Comparison of ENCODE assay signal across 10 cellular contexts in genomic region chr3:29525254-29525881, GRCh38.
DNase-seq lines count a peak whose midpoint lies in the region; TF ChIP-seq lines count a peak whose summit lies in the region.
"Had no signal": no experiment of that assay in that cellular context is flagged by ENCODE, and none has a peak within 500 bp of the region (broad histone marks: within the 10 kb centered on the region; RNA-seq: fewer than 3 reads in every experiment).

No MANE protein-coding gene starts in this region.

- no peak overlapping the region for H3K4me3 ChIP-seq in AG10803 (ENCODE audit: low read length)
- H3K4me3 ChIP-seq in fibroblast of pulmonary artery (replicated peaks; ENCODE audit: low read depth, low read length), result no peak overlapping the region
- no peak overlapping the region for H3K4me3 ChIP-seq in osteoblast (ENCODE audit: insufficient read depth, low read length)

- H3K27me3 ChIP-seq in osteoblast (ENCODE audit: insufficient read depth, low read length), result no peaks in the 10 kb centered on the region

- in situ Hi-C loops in ACHN (cut with HindIII; ENCODE audit: low pct_ligation_motif_present, low pct_unique_long_range_greater_than_20kb, low sequenced_read_pairs), result no loop called here

- TF ChIP-seq CTCF in AG10803 (conservative IDR thresholded peaks at IDR 0.05; ENCODE audit: low read length) (no peak), fibroblast of pulmonary artery (IDR thresholded peaks at IDR 0.05; ENCODE audit: low read length, missing control alignments) (no peak), osteoblast (IDR thresholded peaks at IDR 0.05; ENCODE audit: extremely low read depth, low read depth, low read length) (no peak)

- H3K79me2 ChIP-seq in osteoblast (ENCODE audit: insufficient read depth, low read length), result peaks cover 12% of the 10 kb centered on the region

- intact Hi-C loops in posterior cingulate gyrus (cut with DNase I), result no loop called here

- peaks cover 14% of the 10 kb centered on the region for H3K4me1 ChIP-seq in osteoblast (ENCODE audit: insufficient read depth, low read length)

- DNase-seq in AG10803 (ENCODE audit: low read depth), result peak; percentile 90
- DNase-seq in NCI-H748 (lab: John Stamatoyannopoulos, UW; ENCODE audit: unreplicated experiment), result peak; percentile 72
- DNase-seq in fibroblast of pulmonary artery (ENCODE audit: low read depth), result peak; percentile 95
- DNase-seq in osteoblast (ENCODE audit: insufficient read length, low spot score, missing footprints), result peak; percentile 21
- no peak for DNase-seq in ACHN
- no peak for DNase-seq in retina
- DNase-seq in posterior cingulate gyrus, result no peak
- DNase-seq in activated effector memory CD4-positive, alpha-beta T cell treated with anti-CD3 and anti-CD28 coated beads, Interleukin-2, amount 50 U/mL, for 16 hours, result no peak
- DNase-seq: glutamatergic neuron; stimulated activated CD4-positive, alpha-beta T cell treated with anti-CD3 and anti-CD28 coated beads, Interleukin-1b, Interleukin-23, amount 100 ng/mL, for 48 hours had no signal

- H3K27ac ChIP-seq in osteoblast (ENCODE audit: low read depth, low read length), result peak overlapping the region; percentile 6

- no peaks in the 10 kb centered on the region for H4K20me1 ChIP-seq in osteoblast (ENCODE audit: insufficient read depth, low read length)

- H3K36me3 ChIP-seq in osteoblast (ENCODE audit: insufficient read depth, low read length), result no peaks in the 10 kb centered on the region

- H2AFZ ChIP-seq in osteoblast (ENCODE audit: low read length), result no peak overlapping the region

- peak overlapping the region; percentile 5 for H3K4me2 ChIP-seq in osteoblast (ENCODE audit: insufficient read depth, low read length)

- no peaks in the 10 kb centered on the region for H3K9me3 ChIP-seq in osteoblast (ENCODE audit: low read depth, low read length)

Comparison
In these comparisons a context has a peak if more than half of its experiments do, and no peak if none do; other contexts are left out.
1. DNase-seq: peak in AG10803 (single experiment), NCI-H748 (single experiment), fibroblast of pulmonary artery (single experiment) and osteoblast (single experiment); none in ACHN (single experiment), retina (single experiment), posterior cingulate gyrus (0 of 10) and activated effector memory CD4-positive, alpha-beta T cell treated with anti-CD3 and anti-CD28 coated beads, Interleukin-2, amount 50 U/mL, for 16 hours (single experiment).